Comparison of ENCODE assay signal across 21 cellular contexts in the genomic region with DNA sequence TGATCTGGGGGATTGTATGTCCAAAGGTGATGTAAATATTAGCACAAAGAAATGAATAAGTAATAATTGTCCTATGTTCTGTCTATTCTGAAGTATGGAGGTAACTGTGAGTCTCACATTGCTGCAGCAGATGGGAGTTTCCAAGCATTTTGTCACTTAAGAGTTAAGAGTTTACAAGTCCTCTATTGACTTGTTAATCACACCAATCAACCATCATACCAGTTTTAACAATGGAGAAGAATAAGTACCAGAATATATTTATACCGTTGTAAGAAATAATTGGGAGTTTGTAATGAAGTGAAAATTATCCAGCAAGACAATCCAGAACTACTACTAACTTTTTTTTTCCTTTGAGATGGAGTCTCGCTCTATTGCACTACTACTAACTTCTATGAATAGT.
DNase-seq lines count a peak whose midpoint lies in the region; ATAC-seq and TF ChIP-seq lines count a peak whose summit lies in the region.
"Had no signal": no experiment of that assay in that cellular context is flagged by ENCODE, and none has a peak within 500 bp of the region (broad histone marks: within the 10 kb centered on the region; RNA-seq: fewer than 3 reads in every experiment).

No MANE protein-coding gene starts in this region.

- no peak overlapping the region for H3K9ac ChIP-seq in BLaER1 treated with 17β-estradiol and CSF1 and Interleukin-3, amounts not matched to agents 10 nM and 100 nM
- H3K9ac ChIP-seq in HUES64 (ENCODE audit: low read depth, low read length) = no peak overlapping the region
- H3K9ac ChIP-seq: GM23248 had no signal

- H3K36me3 Mint-ChIP-seq in nephron (ENCODE audit: low read depth) = no peaks in the 10 kb centered on the region
- H3K36me3 Mint-ChIP-seq in stimulated activated effector memory CD8-positive, alpha-beta T cell treated with anti-CD3 and anti-CD28 coated beads, Interleukin-12 subunit alpha, Interleukin-12 subunit beta, amount 100 ng/mL, for 72 hours = no peaks in the 10 kb centered on the region
- H3K36me3 Mint-ChIP-seq: CD4-positive, CD25-positive, alpha-beta regulatory T cell; CD8-positive, alpha-beta T cell had no signal

- peaks cover 13% of the 10 kb centered on the region for H3K9me3 Mint-ChIP-seq in nephron
- H3K9me3 Mint-ChIP-seq in stimulated activated effector memory CD8-positive, alpha-beta T cell treated with anti-CD3 and anti-CD28 coated beads, Interleukin-12 subunit alpha, Interleukin-12 subunit beta, amount 100 ng/mL, for 72 hours = peaks cover 14% of the 10 kb centered on the region
- H3K9me3 Mint-ChIP-seq: H9 had no signal

- no peak overlapping the region for H3K4me3 Mint-ChIP-seq in nephron
- no peak overlapping the region for H3K4me3 Mint-ChIP-seq in stimulated activated effector memory CD8-positive, alpha-beta T cell treated with anti-CD3 and anti-CD28 coated beads, Interleukin-12 subunit alpha, Interleukin-12 subunit beta, amount 100 ng/mL, for 72 hours
- H3K4me3 Mint-ChIP-seq: CD4-positive, CD25-positive, alpha-beta regulatory T cell; CD8-positive, alpha-beta T cell; H9 had no signal

- peaks cover 6 to 13% (median 10%) of the 10 kb centered on the region in 10 experiments; a peak in 12 of 20 replicates for H3K4me1 ChIP-seq in BLaER1 treated with 17β-estradiol and CSF1 and Interleukin-3, amounts not matched to agents 10 nM and 100 nM
- peaks cover 24% of the 10 kb centered on the region for H3K4me1 ChIP-seq in HUES64 (ENCODE audit: insufficient read depth, low read length)
- H3K4me1 ChIP-seq: A549, BE2C, Caco-2 had no signal

- no peak overlapping the region for H3K27ac ChIP-seq in BLaER1 treated with 17β-estradiol and CSF1 and Interleukin-3, amounts not matched to agents 10 nM and 100 nM
- H3K27ac ChIP-seq in HUES64 (ENCODE audit: low read depth, low read length) = peak overlapping the region; percentile 26; the same call in 1 of the 2 replicates
- H3K27ac ChIP-seq: A549, C4-2B, GM23248 had no signal

- no peaks in the 10 kb centered on the region for H4K20me1 ChIP-seq in BLaER1 treated with 17β-estradiol and CSF1 and Interleukin-3, amounts not matched to agents 10 nM and 100 nM

- intact Hi-C loops in cardiac septum (cut with DNase I) = loop anchor here (10.0 kb wide), 1 partner anchor 492 kb away; no protein-coding TSS in a partner anchor

- H3K4me2 ChIP-seq in BLaER1 treated with 17β-estradiol and CSF1 and Interleukin-3, amounts not matched to agents 10 nM and 100 nM = peak overlapping the region in 7 of 11 experiments; percentile 4 to 48 (median 32); a peak in 7 of 22 replicates
- H3K4me2 ChIP-seq: A549 had no signal

- H3K36me3 ChIP-seq in BLaER1 treated with 17β-estradiol and CSF1 and Interleukin-3, amounts not matched to agents 10 nM and 100 nM = no peaks in the 10 kb centered on the region
- H3K36me3 ChIP-seq in HUES64 (ENCODE audit: insufficient read depth, low read length) = no peaks in the 10 kb centered on the region
- H3K36me3 ChIP-seq: BE2C had no signal

- peak overlapping the region in 2 of 3 experiments; percentile 3 to 18 for H3K27ac Mint-ChIP-seq in nephron
- H3K27ac Mint-ChIP-seq in stimulated activated effector memory CD8-positive, alpha-beta T cell treated with anti-CD3 and anti-CD28 coated beads, Interleukin-12 subunit alpha, Interleukin-12 subunit beta, amount 100 ng/mL, for 72 hours = no peak overlapping the region
- H3K27ac Mint-ChIP-seq: CD4-positive, CD25-positive, alpha-beta regulatory T cell; CD8-positive, alpha-beta T cell had no signal

- no peaks in the 10 kb centered on the region for H3K27me3 Mint-ChIP-seq in nephron (ENCODE audit: low read depth)
- H3K27me3 Mint-ChIP-seq: CD4-positive, CD25-positive, alpha-beta regulatory T cell had no signal

- peaks cover 0 to 7% (median under 1%) of the 10 kb centered on the region in 11 experiments; a peak in 6 of 22 replicates for H3K9me3 ChIP-seq in BLaER1 treated with 17β-estradiol and CSF1 and Interleukin-3, amounts not matched to agents 10 nM and 100 nM (replicated peaks in 1 of 11)
- no peaks in the 10 kb centered on the region for H3K9me3 ChIP-seq in HUES64 (ENCODE audit: insufficient read depth, low read depth, low read length)
- H3K9me3 ChIP-seq: A549, BE2C, Caco-2 had no signal

- TF ChIP-seq CTCF in nephron (IDR thresholded peaks at IDR 0.05; ENCODE audit: unreplicated experiment in 3 of 3) = no peak

- no peak overlapping the region for H3K4me3 ChIP-seq in BLaER1 treated with 17β-estradiol and CSF1 and Interleukin-3, amounts not matched to agents 10 nM and 100 nM
- no peak overlapping the region for H3K4me3 ChIP-seq in HUES64 (ENCODE audit: low read length)
- H3K4me3 ChIP-seq: A549, GM23248 had no signal

- ATAC-seq in stimulated activated effector memory CD8-positive, alpha-beta T cell treated with anti-CD3 and anti-CD28 coated beads, Interleukin-12 subunit alpha, Interleukin-12 subunit beta, amount 100 ng/mL, for 72 hours = no peak
- ATAC-seq: A549; CD8-positive, alpha-beta T cell; HCT116 had no signal

- DNase-seq in NCI-H69 (lab: John Stamatoyannopoulos, UW) (peak; percentile 73), cardiac septum (ENCODE audit: low spot score) (no peak)
- DNase-seq in stimulated activated effector memory CD8-positive, alpha-beta T cell treated with anti-CD3 and anti-CD28 coated beads, Interleukin-12 subunit alpha, Interleukin-12 subunit beta, amount 100 ng/mL, for 72 hours (ENCODE audit: low spot score in 2 of 2) = no peak
- DNase-seq in stimulated activated CD4-positive, alpha-beta T cell treated with anti-CD3 and anti-CD28 coated beads, Interleukin-4, amount 100 ng/mL, for 1 hour = no peak
- DNase-seq: 8988T; ACHN; AML-193; BE2C; Caco-2; CD4-positive, CD25-positive, alpha-beta regulatory T cell; CD8-positive, alpha-beta T cell; DMS153; DND-41; GM23248; H9 had no signal

- H3K27me3 ChIP-seq in BLaER1 treated with 17β-estradiol and CSF1 and Interleukin-3, amounts not matched to agents 10 nM and 100 nM = no peaks in the 10 kb centered on the region
- H3K27me3 ChIP-seq in HUES64 (ENCODE audit: insufficient read depth, low read length) = no peaks in the 10 kb centered on the region
- H3K27me3 ChIP-seq: BE2C had no signal

- WGBS in HUES64 = 80% methylated on average over 1 of the region's 2 CpGs

- H3K4me1 Mint-ChIP-seq in nephron = peaks cover 17% of the 10 kb centered on the region
- no peaks in the 10 kb centered on the region for H3K4me1 Mint-ChIP-seq in stimulated activated effector memory CD8-positive, alpha-beta T cell treated with anti-CD3 and anti-CD28 coated beads, Interleukin-12 subunit alpha, Interleukin-12 subunit beta, amount 100 ng/mL, for 72 hours
- H3K4me1 Mint-ChIP-seq: CD4-positive, CD25-positive, alpha-beta regulatory T cell had no signal
